In the genomic region with DNA sequence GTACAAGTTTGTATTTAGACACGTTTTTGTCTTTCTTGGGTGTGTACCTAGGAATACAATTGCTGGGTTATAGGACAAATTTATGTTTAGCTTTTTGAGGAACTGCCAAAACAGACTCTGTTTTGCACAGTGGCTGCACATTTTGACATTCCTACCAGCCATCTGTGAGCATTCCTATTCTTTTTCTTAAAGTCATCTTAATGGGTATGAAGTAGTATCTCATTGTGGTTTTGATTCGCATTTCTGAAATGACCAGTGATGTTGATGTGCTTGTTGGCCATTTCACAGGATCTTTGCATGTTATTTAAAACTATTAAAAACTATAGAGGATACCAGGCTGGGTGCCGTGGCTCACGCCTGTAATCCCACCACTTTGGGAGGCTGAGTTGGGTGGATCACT, we compare ENCODE assay signal across 17 cellular contexts. TPM values are rescaled to one million over a fixed set of nuclear protein-coding genes. Genes with fewer than 3 reads are reported as not detected.
DNase-seq lines count a peak whose midpoint lies in the region; ATAC-seq lines count a peak whose summit lies in the region.
"Had no signal": no experiment of that assay in that cellular context is flagged by ENCODE, and none has a peak within 500 bp of the region (broad histone marks: within the 10 kb centered on the region; RNA-seq: fewer than 3 reads in every experiment).

No MANE protein-coding gene starts in this region.

- peaks cover 28% of the 10 kb centered on the region for H3K4me1 Mint-ChIP-seq in activated CD4-positive, alpha-beta T cell treated with anti-CD3 and anti-CD28 coated beads, Interleukin-2, amount 10 ng/mL, durations not matched to agents 24 days and 14 days
- H3K4me1 Mint-ChIP-seq in activated CD4-positive, alpha-beta T cell treated with anti-CD3 and anti-CD28 coated beads, Interleukin-2, amount 10 ng/mL, durations not matched to agents 7 days and 5 days, result peaks cover 19% of the 10 kb centered on the region

- peaks cover 3% of the 10 kb centered on the region for H3K9me3 Mint-ChIP-seq in activated CD4-positive, alpha-beta T cell treated with anti-CD3 and anti-CD28 coated beads, Interleukin-2, amount 10 ng/mL, durations not matched to agents 24 days and 14 days
- H3K9me3 Mint-ChIP-seq in activated CD4-positive, alpha-beta T cell treated with anti-CD3 and anti-CD28 coated beads, Interleukin-2, amount 10 ng/mL, durations not matched to agents 7 days and 5 days, result peaks cover 15% of the 10 kb centered on the region

- POLR2A ChIA-PET in activated CD4-positive, alpha-beta T cell treated with anti-CD3 and anti-CD28 coated beads, Interleukin-2, amount 10 ng/mL, durations not matched to agents 7 days and 5 days (lab: Charles Lee), result no interaction called here

- H3K36me3 Mint-ChIP-seq in activated CD4-positive, alpha-beta T cell treated with anti-CD3 and anti-CD28 coated beads, Interleukin-2, amount 10 ng/mL, durations not matched to agents 24 days and 14 days (ENCODE audit: low read depth), result peaks cover 54% of the 10 kb centered on the region
- H3K36me3 Mint-ChIP-seq in activated CD4-positive, alpha-beta T cell treated with anti-CD3 and anti-CD28 coated beads, Interleukin-2, amount 10 ng/mL, durations not matched to agents 7 days and 5 days (ENCODE audit: low read depth), result peaks cover 48% of the 10 kb centered on the region

- ATAC-seq in HG03175 (IDR thresholded peaks at IDR 0.05; ENCODE audit: unreplicated experiment), result no peak
- no peak for ATAC-seq in GM18519 (IDR thresholded peaks at IDR 0.05; ENCODE audit: low FRiP score, unreplicated experiment)

- CTCF ChIA-PET in activated CD4-positive, alpha-beta T cell treated with anti-CD3 and anti-CD28 coated beads, Interleukin-2, amount 10 ng/mL, durations not matched to agents 7 days and 5 days (lab: Charles Lee), result interaction anchor here (0.9 to 1.6 kb wide), 5 partner anchors 10 to 128 kb away, joined by 3 to 4 read pairs (median 4); a partner anchor contains a TSS

- no peak for DNase-seq in activated CD4-positive, alpha-beta T cell treated with anti-CD3 and anti-CD28 coated beads, Interleukin-2, amount 10 ng/mL, durations not matched to agents 24 days and 14 days
- DNase-seq in activated CD4-positive, alpha-beta T cell treated with anti-CD3 and anti-CD28 coated beads, Interleukin-2, amount 10 ng/mL, durations not matched to agents 7 days and 5 days, result no peak
- DNase-seq in EH (ENCODE audit: low read depth) (peak; percentile 37), amniotic epithelial cell (ENCODE audit: low read depth) (peak; percentile 19), iris pigment epithelial cell (ENCODE audit: low read depth) (peak; percentile 17)
- no peak for DNase-seq in stimulated activated CD4-positive, alpha-beta T cell treated with anti-CD3 and anti-CD28 coated beads, Interleukin-4, amount 100 ng/mL, for 4 hours
- DNase-seq: 8988T; C1 segment of cervical spinal cord; DMS153; GOT3; KBM-7; NCI-H1092; NCI-H2227 treated with DMSO at 0.1 percent for 48 hours; NCI-H69; NK-92 treated with Interleukin-12 subunit alpha and Interleukin-12 subunit beta, amount 100 ng/mL, for 24 hours had no signal

- H3K27ac Mint-ChIP-seq in activated CD4-positive, alpha-beta T cell treated with anti-CD3 and anti-CD28 coated beads, Interleukin-2, amount 10 ng/mL, durations not matched to agents 24 days and 14 days, result peak overlapping the region; percentile 67
- no peak overlapping the region for H3K27ac Mint-ChIP-seq in activated CD4-positive, alpha-beta T cell treated with anti-CD3 and anti-CD28 coated beads, Interleukin-2, amount 10 ng/mL, durations not matched to agents 7 days and 5 days

- intact Hi-C loops in activated CD4-positive, alpha-beta T cell treated with anti-CD3 and anti-CD28 coated beads, Interleukin-2, amount 10 ng/mL, durations not matched to agents 24 days and 14 days (cut with micrococcal nuclease), result loop anchor here (1.0 to 5.0 kb wide), 2 partner anchors 34 to 42 kb away; no protein-coding TSS in a partner anchor

- H3K27me3 Mint-ChIP-seq in activated CD4-positive, alpha-beta T cell treated with anti-CD3 and anti-CD28 coated beads, Interleukin-2, amount 10 ng/mL, durations not matched to agents 24 days and 14 days, result no peaks in the 10 kb centered on the region
- H3K27me3 Mint-ChIP-seq in activated CD4-positive, alpha-beta T cell treated with anti-CD3 and anti-CD28 coated beads, Interleukin-2, amount 10 ng/mL, durations not matched to agents 7 days and 5 days, result no peaks in the 10 kb centered on the region

- peak overlapping the region; percentile 31 for H3K4me3 Mint-ChIP-seq in activated CD4-positive, alpha-beta T cell treated with anti-CD3 and anti-CD28 coated beads, Interleukin-2, amount 10 ng/mL, durations not matched to agents 24 days and 14 days
- no peak overlapping the region for H3K4me3 Mint-ChIP-seq in activated CD4-positive, alpha-beta T cell treated with anti-CD3 and anti-CD28 coated beads, Interleukin-2, amount 10 ng/mL, durations not matched to agents 7 days and 5 days

RNA-seq across cellular contexts. Expression of a gene that starts 32.6 kb away (rescaled TPM):
- total RNA-seq in activated CD4-positive, alpha-beta T cell treated with anti-CD3 and anti-CD28 coated beads, Interleukin-2, amount 10 ng/mL, durations not matched to agents 24 days and 14 days, result 24.4 and 25.5 TPM in 2 replicates
- 10 to 100 TPM; 16.1 to 16.5 TPM for total RNA-seq in activated CD4-positive, alpha-beta T cell treated with anti-CD3 and anti-CD28 coated beads, Interleukin-2, amount 10 ng/mL, durations not matched to agents 7 days and 5 days

RNA-seq across cellular contexts. Expression of a gene that starts 52.2 kb away (rescaled TPM):
- total RNA-seq in activated CD4-positive, alpha-beta T cell treated with anti-CD3 and anti-CD28 coated beads, Interleukin-2, amount 10 ng/mL, durations not matched to agents 24 days and 14 days, result 965 and 989 TPM in 2 replicates
- 100 to 1,000 TPM; 124 to 142 TPM for total RNA-seq in activated CD4-positive, alpha-beta T cell treated with anti-CD3 and anti-CD28 coated beads, Interleukin-2, amount 10 ng/mL, durations not matched to agents 7 days and 5 days

Comparison
In these comparisons a context has a peak if more than half of its experiments do, and no peak if none do; other contexts are left out.
1. DNase-seq: peak in EH (single experiment), amniotic epithelial cell (single experiment) and iris pigment epithelial cell (single experiment); none in activated CD4-positive, alpha-beta T cell treated with anti-CD3 and anti-CD28 coated beads, Interleukin-2, amount 10 ng/mL, durations not matched to agents 24 days and 14 days (single experiment), activated CD4-positive, alpha-beta T cell treated with anti-CD3 and anti-CD28 coated beads, Interleukin-2, amount 10 ng/mL, durations not matched to agents 7 days and 5 days (single experiment) and stimulated activated CD4-positive, alpha-beta T cell treated with anti-CD3 and anti-CD28 coated beads, Interleukin-4, amount 100 ng/mL, for 4 hours (0 of 2).